Comparison of ENCODE assay signal across 1 cellular context in genomic region chr17:7241047-7241733, GRCh38.
A peak's percentile ranks its signal among the peaks of the same experiment; 100 is the strongest.
TF ChIP-seq lines count a peak whose summit lies in the region.

No MANE protein-coding gene starts in this region.

TF ChIP-seq in K562, 482 proteins besides CTCF, POLR2A, EP300 and RAD21:
- TF ChIP-seq ZNF3 (CRISPR knock-in tag; IDR thresholded peaks at IDR 0.05) (no peak), NR2C1 (IDR thresholded peaks at IDR 0.05) (peak; percentile 49; the same call in 1 of the 2 replicates), NR2C1 (tag; IDR thresholded peaks at IDR 0.05) (peak; percentile 46; the same call in 1 of the 2 replicates), NR2C2 (CRISPR knock-in tag; IDR thresholded peaks at IDR 0.05) (no peak), NR2C2 (tag; IDR thresholded peaks at IDR 0.05) (peak; percentile 54)
